23 cellular contexts compared by ENCODE assay signal in the genomic region with DNA sequence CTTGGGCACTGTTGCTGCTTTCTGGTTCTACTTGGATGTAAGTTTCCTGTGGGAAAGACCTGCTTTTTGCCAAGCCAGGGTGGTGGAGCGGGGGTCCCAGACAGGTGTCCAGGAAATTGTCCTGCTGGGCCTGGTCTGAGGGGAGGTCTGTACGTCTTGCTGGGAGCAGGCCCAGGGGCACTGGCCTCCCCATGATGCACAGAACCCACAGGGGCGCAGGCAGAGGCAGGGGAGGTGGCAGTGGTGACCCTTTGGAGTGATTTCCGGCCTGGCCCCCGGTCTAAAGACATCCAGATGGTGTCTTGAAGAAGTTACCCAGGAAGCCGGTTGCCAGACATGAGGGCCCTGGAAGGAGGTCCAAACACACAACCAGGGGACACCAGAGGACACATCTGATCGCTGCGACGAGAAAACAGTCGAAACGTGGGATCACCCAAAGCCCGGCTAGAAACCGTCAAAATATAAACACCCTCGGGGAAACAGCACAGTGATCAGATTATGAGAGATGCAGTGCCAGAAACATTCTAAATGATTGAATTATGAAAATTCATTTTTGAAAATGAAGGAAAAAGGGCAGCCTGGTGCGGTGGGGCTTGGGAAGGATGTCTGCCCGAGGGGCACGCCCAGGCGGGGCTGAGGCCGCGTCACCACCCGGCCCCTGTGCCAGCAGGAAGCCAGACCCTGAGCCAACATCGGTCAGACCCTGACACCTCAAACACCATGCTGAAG. TPM values are rescaled to one million over a fixed set of nuclear protein-coding genes. Genes with fewer than 3 reads are reported as not detected.
"Had no signal": no experiment of that assay in that cellular context is flagged by ENCODE, and none has a peak within 500 bp of the region (broad histone marks: within the 10 kb centered on the region; RNA-seq: fewer than 3 reads in every experiment).

No MANE protein-coding gene starts in this region.

- ATAC-seq: activated T-cell treated with anti-CD3 and anti-CD28 coated beads, Interleukin-2, amount 50 U/mL, for 4 hours; body of pancreas; right cardiac atrium; stimulated activated naive CD8-positive, alpha-beta T cell treated with anti-CD3 and anti-CD28 coated beads, Interleukin-15, amount 100 ng/mL, for 72 hours had no signal

- H3K9me3 ChIP-seq: body of pancreas, esophagus muscularis mucosa, prostate gland, upper lobe of left lung had no signal

- H3K27me3 ChIP-seq: body of pancreas, esophagus muscularis mucosa, upper lobe of left lung had no signal

- H3K4me1 ChIP-seq: body of pancreas, prostate gland had no signal

- H3K27ac ChIP-seq: body of pancreas, coronary artery, esophagus muscularis mucosa, prostate gland, upper lobe of left lung had no signal

- DNase-seq: activated CD4-positive, alpha-beta T cell treated with anti-CD3 and anti-CD28 coated beads, Interleukin-2, amount 50 U/mL, for 48 hours; activated CD4-positive, CD25-positive, alpha-beta regulatory T cell treated with anti-CD3 and anti-CD28 coated beads, Interleukin-2, amount 50 U/mL, for 72 hours; activated gamma-delta T cell; activated T-cell treated with anti-CD3 and anti-CD28 coated beads, Interleukin-2, amount 50 U/mL, for 4 hours; amniotic stem cell; body of pancreas; glutamatergic neuron; hypothalamus; kidney glomerular epithelial cell; occipital lobe; right cardiac atrium; stimulated activated naive CD8-positive, alpha-beta T cell treated with anti-CD3 and anti-CD28 coated beads, Interleukin-15, amount 100 ng/mL, for 72 hours; T-helper 1 cell; T1000; upper lobe of left lung had no signal

- H3K36me3 ChIP-seq: esophagus muscularis mucosa, prostate gland, upper lobe of left lung had no signal

- H3K4me3 ChIP-seq: body of pancreas, coronary artery, esophagus muscularis mucosa, prostate gland, smooth muscle cell, upper lobe of left lung had no signal

RNA-seq across cellular contexts. Expression of gene TMEM270, which starts 59.6 kb away (rescaled TPM):
- total RNA-seq: activated T-cell treated with anti-CD3 and anti-CD28 coated beads, Interleukin-2, amount 50 U/mL, for 4 hours; body of pancreas; esophagus muscularis mucosa; fibroblast of villous mesenchyme; lower leg skin; occipital lobe; right cardiac atrium; SK-MEL-5; smooth muscle cell; temporal lobe; upper lobe of left lung had no signal
- polyA plus RNA-seq: right cardiac atrium, smooth muscle cell had no signal
